ENCODE assay signal across 2 cellular contexts in genomic region chr1:16519333-16519951, GRCh38. TPM values are rescaled to one million over a fixed set of nuclear protein-coding genes. Genes with fewer than 3 reads are reported as not detected.
"Had no signal": no experiment of that assay in that cellular context is flagged by ENCODE, and none has a peak within 500 bp of the region (broad histone marks: within the 10 kb centered on the region; RNA-seq: fewer than 3 reads in every experiment).

No MANE protein-coding gene starts in this region.

RNA-seq across cellular contexts. Expression of gene RNU1-1, which starts 5.4 kb away (rescaled TPM):
- total RNA-seq: LHCN-M2 had no signal
- polyA plus RNA-seq: adipose tissue had no signal
